35 cellular contexts compared by ENCODE assay signal in the genomic region with DNA sequence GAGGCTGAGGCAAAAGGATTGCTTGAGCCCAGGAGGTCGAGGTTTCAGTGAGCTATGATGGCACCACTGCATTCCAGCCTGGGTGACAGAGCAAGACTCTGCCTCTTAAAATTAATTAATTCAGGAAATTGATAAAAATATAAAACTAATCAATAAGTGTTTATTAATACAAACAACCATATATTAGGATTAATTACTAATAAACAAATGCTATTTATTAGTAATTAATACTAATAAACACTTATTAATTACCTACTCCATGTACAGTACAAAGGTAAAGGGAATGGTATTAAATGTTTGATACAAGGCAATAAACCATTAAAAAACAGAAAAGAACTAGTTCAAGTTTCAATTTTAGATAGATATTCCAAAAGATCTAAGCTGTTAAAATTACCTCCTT.
DNase-seq lines count a peak whose midpoint lies in the region; ATAC-seq, FAIRE-seq and TF ChIP-seq lines count a peak whose summit lies in the region.
"Had no signal": no experiment of that assay in that cellular context is flagged by ENCODE, and none has a peak within 500 bp of the region (broad histone marks: within the 10 kb centered on the region; RNA-seq: fewer than 3 reads in every experiment).

No MANE protein-coding gene starts in this region.

- WGBS in K562 (ENCODE audit: insufficient coverage, low coverage, missing lambda C conversion rate), result 92% methylated on average over 1 of the region's 1 CpG

- H3K27ac Mint-ChIP-seq in GM23338, result no peak overlapping the region
- no peak overlapping the region for H3K27ac Mint-ChIP-seq in activated T-helper 2 cell treated with anti-CD3 and anti-CD28 coated beads, Interferon-gamma antibody, Interleukin-2, Interleukin-4, amounts not matched to agents 10 μg/mL and 5 μg/mL and 100 μg/mL, durations not matched to agents 14 hours and 24 hours and 36 hours
- H3K27ac Mint-ChIP-seq: B cell; CD14-positive monocyte; CD4-positive, alpha-beta memory T cell; CD4-positive, alpha-beta T cell; CD4-positive, CD25-positive, alpha-beta regulatory T cell; CD8-positive, alpha-beta memory T cell; CD8-positive, alpha-beta T cell had no signal

- H3K4me2 ChIP-seq in GM23338 (no peak overlapping the region), K562 (ENCODE audit: insufficient read depth, low read length) (no peak overlapping the region)
- H3K4me2 ChIP-seq: A549; BLaER1; BLaER1 treated with 17β-estradiol and CSF1 and Interleukin-3, amounts not matched to agents 10 nM and 100 nM had no signal

- no peaks in the 10 kb centered on the region for H3K27me3 Mint-ChIP-seq in GM23338 (ENCODE audit: insufficient read depth, low read depth, poor library complexity)
- no peaks in the 10 kb centered on the region for H3K27me3 Mint-ChIP-seq in activated T-helper 2 cell treated with anti-CD3 and anti-CD28 coated beads, Interferon-gamma antibody, Interleukin-2, Interleukin-4, amounts not matched to agents 10 μg/mL and 5 μg/mL and 100 μg/mL, durations not matched to agents 14 hours and 24 hours and 36 hours (ENCODE audit: low read depth)
- H3K27me3 Mint-ChIP-seq: B cell; CD4-positive, alpha-beta memory T cell; CD4-positive, alpha-beta T cell; CD4-positive, CD25-positive, alpha-beta regulatory T cell; CD8-positive, alpha-beta memory T cell had no signal

- TF ChIP-seq CTCF in GM23338 (conservative IDR thresholded peaks at IDR 0.05; ENCODE audit: low read depth in 2 of 2) (no peak), HEK293 (tag by site-specific recombination; IDR thresholded peaks at IDR 0.05) (no peak), K562 (IDR thresholded peaks at IDR 0.05 in 2 of 3, conservative IDR thresholded peaks at IDR 0.05 in 1 of 3; ENCODE audit: insufficient read depth in 2 of 3, low read depth in 1 of 3, low read length in 3 of 3) (no peak)

- CTCF ChIA-PET in HEK293 (lab: Yijun Ruan, JAX), result interaction anchor here (1.4 kb wide), 2 partner anchors 15 to 117 kb away, joined by 4 to 8 read pairs; no protein-coding TSS in a partner anchor
- CTCF ChIA-PET in K562 (lab: Yijun Ruan, JAX; ENCODE audit: low intra/inter-chr PET ratio), result no interaction called here

- H3K27me3 ChIP-seq in GM23338 (ENCODE audit: insufficient read depth) (no peaks in the 10 kb centered on the region), K562 (ENCODE audit: control insufficient read depth in 2 of 2, insufficient read depth in 2 of 2, low read length in 2 of 2) (no peaks in the 10 kb centered on the region)
- H3K27me3 ChIP-seq: BE2C; BLaER1; BLaER1 treated with 17β-estradiol and CSF1 and Interleukin-3, amounts not matched to agents 10 nM and 100 nM had no signal

- H3K4me3 Mint-ChIP-seq in GM23338, result no peak overlapping the region
- H3K4me3 Mint-ChIP-seq in activated T-helper 2 cell treated with anti-CD3 and anti-CD28 coated beads, Interferon-gamma antibody, Interleukin-2, Interleukin-4, amounts not matched to agents 10 μg/mL and 5 μg/mL and 100 μg/mL, durations not matched to agents 14 hours and 24 hours and 36 hours (ENCODE audit: low read depth), result no peak overlapping the region
- H3K4me3 Mint-ChIP-seq: B cell; CD14-positive monocyte; CD4-positive, alpha-beta memory T cell; CD4-positive, alpha-beta T cell; CD4-positive, CD25-positive, alpha-beta regulatory T cell; CD8-positive, alpha-beta memory T cell; CD8-positive, alpha-beta T cell had no signal

- no peaks in the 10 kb centered on the region for H3K9me2 ChIP-seq in GM23338 (ENCODE audit: insufficient read depth)

- H3K36me3 Mint-ChIP-seq in GM23338 (ENCODE audit: low read depth), result peaks cover 45% of the 10 kb centered on the region
- H3K36me3 Mint-ChIP-seq in activated T-helper 2 cell treated with anti-CD3 and anti-CD28 coated beads, Interferon-gamma antibody, Interleukin-2, Interleukin-4, amounts not matched to agents 10 μg/mL and 5 μg/mL and 100 μg/mL, durations not matched to agents 14 hours and 24 hours and 36 hours (ENCODE audit: low read depth), result peaks cover 43% of the 10 kb centered on the region

- no peak for TF ChIP-seq RAD21 in K562 (CRISPR knock-in tag; conservative IDR thresholded peaks at IDR 0.05 in 1 of 2, IDR thresholded peaks at IDR 0.05 in 1 of 2)

- no peak for FAIRE-seq in K562 (lab: Jason Lieb, UNC)
- FAIRE-seq: A204.1, A549, D721Med had no signal

- H3K4me1 Mint-ChIP-seq in GM23338, result no peaks in the 10 kb centered on the region
- peaks cover 2% of the 10 kb centered on the region for H3K4me1 Mint-ChIP-seq in activated T-helper 2 cell treated with anti-CD3 and anti-CD28 coated beads, Interferon-gamma antibody, Interleukin-2, Interleukin-4, amounts not matched to agents 10 μg/mL and 5 μg/mL and 100 μg/mL, durations not matched to agents 14 hours and 24 hours and 36 hours (ENCODE audit: low read depth)
- H3K4me1 Mint-ChIP-seq: B cell; CD4-positive, alpha-beta memory T cell; CD4-positive, CD25-positive, alpha-beta regulatory T cell; CD8-positive, alpha-beta memory T cell had no signal

- POLR2A ChIA-PET in HEK293 (lab: Yijun Ruan, JAX) (no interaction called here), K562 (lab: Yijun Ruan, JAX) (interaction anchor here (1.3 kb wide), 1 partner anchor 15 kb away, joined by 5 read pairs; no protein-coding TSS in a partner anchor)

- in situ Hi-C loops in K562 (cut with MboI), result no loop called here

- H4K20me1 ChIP-seq in GM23338 (replicated peaks; ENCODE audit: insufficient read depth), result peaks cover 12% of the 10 kb centered on the region
- H4K20me1 ChIP-seq in K562 (replicated peaks; ENCODE audit: control insufficient read depth, insufficient read depth, low read length), result no peaks in the 10 kb centered on the region
- H4K20me1 ChIP-seq: BLaER1 had no signal

- H3K27ac ChIP-seq in GM23338 (ENCODE audit: low read depth) (0 out of 2 replicates have a peak overlapping the region, but pooled peaks have one; percentile 52), HEK293 (ENCODE audit: extremely low read depth, low read depth, low read length) (no peak overlapping the region), K562 (ENCODE audit: extremely low read depth, low read depth, low read length) (no peak overlapping the region)
- H3K27ac ChIP-seq: 22Rv1; A549; BLaER1; BLaER1 treated with 17β-estradiol and CSF1 and Interleukin-3, amounts not matched to agents 10 nM and 100 nM; C4-2B had no signal

- peaks cover 41% of the 10 kb centered on the region for H3K36me3 ChIP-seq in GM23338 (ENCODE audit: insufficient read depth)
- peaks cover 28 to 47% of the 10 kb centered on the region in 2 experiments for H3K36me3 ChIP-seq in HEK293 (ENCODE audit: control insufficient read depth in 2 of 2, insufficient read depth in 1 of 2, low read length in 2 of 2)
- peaks cover 90% of the 10 kb centered on the region for H3K36me3 ChIP-seq in K562 (ENCODE audit: control insufficient read depth, insufficient read depth, low read length)

- DNase-seq in GM23338 (ENCODE audit: low spot score) (no peak), K562 (ENCODE audit: extremely low read depth in 1 of 4, low spot score in 3 of 4) (no peak)
- no peak for DNase-seq in activated T-helper 2 cell treated with anti-CD3 and anti-CD28 coated beads, Interferon-gamma antibody, Interleukin-2, Interleukin-4, amounts not matched to agents 10 μg/mL and 5 μg/mL and 100 μg/mL, durations not matched to agents 14 hours and 24 hours and 36 hours (ENCODE audit: low spot score)
- DNase-seq in activated CD4-positive, CD25-positive, alpha-beta regulatory T cell (lab: John Stamatoyannopoulos, UW), result no peak
- DNase-seq: 8988T; ACHN; AML-193; BE2C; C1 segment of cervical spinal cord; Caco-2; Calu3; CD4-positive, alpha-beta memory T cell; CD4-positive, alpha-beta T cell; CD4-positive, CD25-positive, alpha-beta regulatory T cell; CD8-positive, alpha-beta memory T cell; CD8-positive, alpha-beta T cell; COR-L47; DMS 273 treated with DMSO at 0.1 percent for 48 hours; DMS153; DMS53; DMS79; DMS79 treated with DMSO at 0.1 percent for 48 hours; DND-41; EL had no signal

- no peaks in the 10 kb centered on the region for H3K9me1 ChIP-seq in K562 (ENCODE audit: control insufficient read depth, insufficient read depth, low read length)

- H3K4me3 ChIP-seq in GM23338 (no peak overlapping the region), HEK293 (ENCODE audit: low read depth, low read length) (no peak overlapping the region), K562 (no peak overlapping the region)
- H3K4me3 ChIP-seq: A549; BLaER1; BLaER1 treated with 17β-estradiol and CSF1 and Interleukin-3, amounts not matched to agents 10 nM and 100 nM had no signal

- H3K4me1 ChIP-seq in GM23338 (ENCODE audit: insufficient read depth) (no peaks in the 10 kb centered on the region), HEK293 (ENCODE audit: control insufficient read depth, insufficient read depth, low read length) (no peaks in the 10 kb centered on the region), K562 (replicated peaks in 1 of 2; ENCODE audit: control insufficient read depth in 2 of 2, insufficient read depth in 2 of 2, low read length in 2 of 2) (no peaks in the 10 kb centered on the region; a peak in 1 of 5 replicates)
- H3K4me1 ChIP-seq: A549, BE2C, Caco-2 had no signal

- no peak for TF ChIP-seq EP300 in K562 (IDR thresholded peaks at IDR 0.05; ENCODE audit: low read length)

- no peak for ATAC-seq in GM23338
- no peak for ATAC-seq in K562
- ATAC-seq in HG03025 (IDR thresholded peaks at IDR 0.05; ENCODE audit: low FRiP score, unreplicated experiment), result no peak
- ATAC-seq: A549; CD8-positive, alpha-beta T cell had no signal

- H3K9me3 Mint-ChIP-seq in GM23338, result no peaks in the 10 kb centered on the region
- H3K9me3 Mint-ChIP-seq in activated T-helper 2 cell treated with anti-CD3 and anti-CD28 coated beads, Interferon-gamma antibody, Interleukin-2, Interleukin-4, amounts not matched to agents 10 μg/mL and 5 μg/mL and 100 μg/mL, durations not matched to agents 14 hours and 24 hours and 36 hours, result no peaks in the 10 kb centered on the region
- H3K9me3 Mint-ChIP-seq: CD14-positive monocyte; CD4-positive, alpha-beta memory T cell; CD4-positive, alpha-beta T cell; CD4-positive, CD25-positive, alpha-beta regulatory T cell; CD8-positive, alpha-beta memory T cell; CD8-positive, alpha-beta T cell had no signal

- no TSS peak for BruUV-seq in K562 (replicated peaks; lab: Mats Ljungman, UMichigan)

- no peaks in the 10 kb centered on the region for H3K79me2 ChIP-seq in GM23338 (replicated peaks; ENCODE audit: insufficient read depth)
- H3K79me2 ChIP-seq in K562 (ENCODE audit: control insufficient read depth, insufficient read depth, low read length), result no peaks in the 10 kb centered on the region

- H3K9me3 ChIP-seq in HEK293 (ENCODE audit: control insufficient read depth, insufficient read depth, low read depth, low read length) (no peaks in the 10 kb centered on the region), K562 (replicated peaks; ENCODE audit: control insufficient read depth, insufficient read depth, low read depth, low read length) (no peaks in the 10 kb centered on the region)
- H3K9me3 ChIP-seq: A549; BE2C; BLaER1; BLaER1 treated with 17β-estradiol and CSF1 and Interleukin-3, amounts not matched to agents 10 nM and 100 nM; Caco-2 had no signal

- no peak overlapping the region for H2AFZ ChIP-seq in GM23338
- no peak overlapping the region for H2AFZ ChIP-seq in K562 (ENCODE audit: low read depth, low read length)

- intact Hi-C loops in K562 (cut with micrococcal nuclease), result no loop called here
- intact Hi-C loops in activated T-helper 2 cell treated with anti-CD3 and anti-CD28 coated beads, Interferon-gamma antibody, Interleukin-2, Interleukin-4, amounts not matched to agents 10 μg/mL and 5 μg/mL and 100 μg/mL, durations not matched to agents 14 hours and 24 hours and 36 hours (cut with micrococcal nuclease), result no loop called here

- peaks cover 2% of the 10 kb centered on the region; the same call in 1 of the 2 replicates for H3F3A ChIP-seq in GM23338 (replicated peaks; ENCODE audit: low read depth)

- TF ChIP-seq POLR2A in K562 (conservative IDR thresholded peaks at IDR 0.05), result no peak

- no peak overlapping the region for H3K9ac ChIP-seq in K562 (ENCODE audit: insufficient read depth in 1 of 2, low read depth in 2 of 2, low read length in 2 of 2)
- H3K9ac ChIP-seq: BLaER1; BLaER1 treated with 17β-estradiol and CSF1 and Interleukin-3, amounts not matched to agents 10 nM and 100 nM had no signal
